In the genomic region with DNA sequence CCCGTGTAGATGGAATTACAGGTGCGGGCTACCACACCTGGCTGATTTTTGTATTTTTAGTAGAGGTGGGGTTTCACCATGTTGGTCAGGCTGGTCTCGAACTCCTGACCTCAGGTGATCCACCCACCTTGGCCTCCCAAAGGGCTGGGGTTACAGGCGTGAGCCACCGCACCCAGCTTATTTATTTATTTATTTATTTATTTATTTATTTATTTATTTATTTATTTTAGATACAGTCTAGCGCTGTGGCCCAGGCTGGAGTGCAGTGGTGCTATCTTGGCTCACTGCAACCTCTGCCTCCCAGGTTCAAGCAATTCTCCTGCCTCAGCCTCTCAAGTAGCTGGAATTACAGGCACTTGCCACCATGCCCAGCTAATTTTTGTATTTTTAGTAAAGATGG, we compare ENCODE assay signal across 10 cellular contexts. TPM values are rescaled to one million over a fixed set of nuclear protein-coding genes. Genes with fewer than 3 reads are reported as not detected.
"Had no signal": no experiment of that assay in that cellular context is flagged by ENCODE, and none has a peak within 500 bp of the region (broad histone marks: within the 10 kb centered on the region; RNA-seq: fewer than 3 reads in every experiment).

No MANE protein-coding gene starts in this region.

RNA-seq across cellular contexts. Expression of gene ANKRD61, which starts 51.9 kb away (rescaled TPM):
- total RNA-seq: suprapubic skin, temporal lobe, thoracic aorta, thyroid gland, transverse colon, upper lobe of right lung, ureter, urinary bladder, vagina had no signal
- polyA plus RNA-seq: stomach had no signal
